Comparison of ENCODE assay signal across 8 cellular contexts in the genomic region with DNA sequence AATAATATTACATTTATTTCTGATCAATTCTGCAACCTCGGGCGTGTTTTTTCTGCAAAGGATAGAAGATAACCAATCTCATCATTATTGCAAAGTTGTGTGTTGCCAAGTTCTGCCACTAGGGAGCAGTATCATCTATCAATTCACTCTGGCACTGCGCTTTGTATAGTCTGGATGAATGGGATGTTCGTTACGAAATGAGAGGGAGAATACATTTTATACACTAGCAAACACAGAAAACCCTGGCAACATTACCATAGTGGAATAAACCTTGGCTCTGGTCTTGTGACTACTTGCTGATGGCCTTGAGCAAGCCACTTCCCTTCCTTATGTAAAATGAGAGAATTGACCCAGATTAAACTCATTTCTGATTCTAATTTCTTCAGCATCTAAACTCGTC.
DNase-seq lines count a peak whose midpoint lies in the region; ATAC-seq and TF ChIP-seq lines count a peak whose summit lies in the region.

No MANE protein-coding gene starts in this region.

- no peak overlapping the region for H4K5ac ChIP-seq in IMR-90 (ENCODE audit: low read depth, low read length)

- H3K79me1 ChIP-seq in IMR-90 (ENCODE audit: low read depth in 1 of 2, low read length in 2 of 2), result no peaks in the 10 kb centered on the region

- no peaks in the 10 kb centered on the region for H4K20me1 ChIP-seq in IMR-90 (ENCODE audit: insufficient read depth, low read length)

- POLR2A ChIA-PET in IMR-90 (lab: Charles Lee; ENCODE audit: unreplicated experiment), result no interaction called here

- H4K91ac ChIP-seq in IMR-90 (ENCODE audit: insufficient read depth, low read depth, low read length), result no peak overlapping the region

- H2BK20ac ChIP-seq in IMR-90 (ENCODE audit: low read depth, low read length), result no peak overlapping the region

- no peak overlapping the region for H3K4me2 ChIP-seq in IMR-90 (ENCODE audit: low read depth, low read length)

- H2AFZ ChIP-seq in IMR-90 (replicated peaks; ENCODE audit: low read length, poor library complexity), result no peak overlapping the region

- no peak overlapping the region for H3K4me3 ChIP-seq in IMR-90 (ENCODE audit: insufficient read depth, low read depth, low read length)

- H4K8ac ChIP-seq in IMR-90 (ENCODE audit: low read depth in 2 of 2, low read length in 2 of 2), result no peak overlapping the region

- no peaks in the 10 kb centered on the region; the same call in 1 of the 2 replicates for H3K27me3 ChIP-seq in IMR-90 (ENCODE audit: control insufficient read depth, insufficient read depth, low read length)

- no peak overlapping the region for H2BK5ac ChIP-seq in IMR-90 (ENCODE audit: low read depth, low read length, poor library complexity, severe bottlenecking)

- DNase-seq in DMS53 treated with DMSO at 0.1 percent for 48 hours (lab: John Stamatoyannopoulos, UW; ENCODE audit: unreplicated experiment) (peak; percentile 77), IMR-90 (peak; percentile 59), OCI-M1 (lab: John Stamatoyannopoulos, UW) (peak; percentile 84), glomerular visceral epithelial cell (ENCODE audit: extremely low spot score) (peak; percentile 56), pons (ENCODE audit: low spot score) (peak; percentile 78), posterior vena cava (ENCODE audit: low spot score) (no peak)
- DNase-seq in activated naive CD4-positive, alpha-beta T cell treated with anti-CD3 and anti-CD28 coated beads, Interleukin-2, amount 50 U/mL, for 16 hours, result peak; percentile 26

- no peaks in the 10 kb centered on the region for H3K9me3 ChIP-seq in IMR-90 (ENCODE audit: control insufficient read depth, insufficient read depth, low read length)

- no peaks in the 10 kb centered on the region for H3K36me3 ChIP-seq in IMR-90 (ENCODE audit: control insufficient read depth, insufficient read depth, low read length)

- H3K18ac ChIP-seq in IMR-90 (ENCODE audit: low read depth, low read length), result no peak overlapping the region

- no CpG with 5 or more reads among the region's 6 CpGs for WGBS in IMR-90 (ENCODE audit: extremely low coverage in 2 of 2, insufficient read length in 1 of 2), 2 experiments

- no peak overlapping the region for H2AK5ac ChIP-seq in IMR-90 (ENCODE audit: low read depth, low read length)

- in situ Hi-C loops in IMR-90 (cut with MboI; ENCODE audit: low sequenced_read_pairs), result no loop called here

- H3K14ac ChIP-seq in IMR-90 (replicated peaks; ENCODE audit: low read depth, low read length), result no peak overlapping the region

- no peaks in the 10 kb centered on the region for H3K4me1 ChIP-seq in IMR-90 (ENCODE audit: control insufficient read depth, insufficient read depth, low read length)

- no peak overlapping the region for H2AK9ac ChIP-seq in IMR-90 (replicated peaks; ENCODE audit: low read depth, low read length, poor library complexity)

- no peak overlapping the region for H3K9ac ChIP-seq in IMR-90 (ENCODE audit: low read depth, low read length)

- H2BK15ac ChIP-seq in IMR-90 (ENCODE audit: low read depth, low read length), result no peak overlapping the region

- TF ChIP-seq CTCF in IMR-90 (conservative IDR thresholded peaks at IDR 0.05; ENCODE audit: low read depth, low read length), result peak; percentile 84

- no peak overlapping the region for H3K56ac ChIP-seq in IMR-90 (ENCODE audit: extremely low read depth, insufficient read depth, low read length)

- TF ChIP-seq RAD21 in IMR-90 (IDR thresholded peaks at IDR 0.05; ENCODE audit: low read length), result peak; percentile 83

- dilution Hi-C loops in IMR-90 (cut with HindIII; ENCODE audit: low sequenced_read_pairs, unreplicated experiment), result no loop called here

- no peak overlapping the region for H3K23ac ChIP-seq in IMR-90 (ENCODE audit: low read depth, low read length)

- intact Hi-C loops in IMR-90 (cut with micrococcal nuclease), result no loop called here
- intact Hi-C loops in posterior vena cava (cut with DNase I), result no loop called here

- CTCF ChIA-PET in IMR-90 (lab: Yijun Ruan, JAX), result interaction anchor here (0.6 kb wide), 1 partner anchor 499 kb away, joined by 3 read pairs; no protein-coding TSS in a partner anchor

- BruUV-seq in IMR-90 (replicated peaks; lab: Mats Ljungman, UMichigan), result no TSS peak

- no peak overlapping the region for H2BK120ac ChIP-seq in IMR-90 (ENCODE audit: low read depth, low read length)

- no peak overlapping the region for H3K4ac ChIP-seq in IMR-90 (ENCODE audit: low read depth, low read length)

- no peaks in the 10 kb centered on the region for H3K9me1 ChIP-seq in IMR-90 (ENCODE audit: insufficient read depth, low read length)

- H3K27ac ChIP-seq in IMR-90 (ENCODE audit: insufficient read depth, low read length), result no peak overlapping the region

- TF ChIP-seq POLR2A in IMR-90 (IDR thresholded peaks at IDR 0.05; ENCODE audit: low read depth, low read length), result no peak

- ATAC-seq in GM21515 (IDR thresholded peaks at IDR 0.05; ENCODE audit: unreplicated experiment) (peak; percentile 80), IMR-90 (ENCODE audit: low read depth) (peak; percentile 90)

TF ChIP-seq in IMR-90, 13 proteins besides CTCF, POLR2A, EP300 and RAD21:
- TF ChIP-seq SMC3 (IDR thresholded peaks at IDR 0.05; ENCODE audit: low read depth, low read length), result peak; percentile 75
- TF ChIP-seq NFE2L2 (IDR thresholded peaks at IDR 0.05; ENCODE audit: low read depth, low read length), result no peak
- TF ChIP-seq CEBPB (IDR thresholded peaks at IDR 0.05; ENCODE audit: low read depth, low read length), result peak; percentile 63; the same call in 1 of the 2 replicates
- TF ChIP-seq, protein P1, sequence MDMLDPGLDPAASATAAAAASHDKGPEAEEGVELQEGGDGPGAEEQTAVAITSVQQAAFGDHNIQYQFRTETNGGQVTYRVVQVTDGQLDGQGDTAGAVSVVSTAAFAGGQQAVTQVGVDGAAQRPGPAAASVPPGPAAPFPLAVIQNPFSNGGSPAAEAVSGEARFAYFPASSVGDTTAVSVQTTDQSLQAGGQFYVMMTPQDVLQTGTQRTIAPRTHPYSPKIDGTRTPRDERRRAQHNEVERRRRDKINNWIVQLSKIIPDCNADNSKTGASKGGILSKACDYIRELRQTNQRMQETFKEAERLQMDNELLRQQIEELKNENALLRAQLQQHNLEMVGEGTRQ (IDR thresholded peaks at IDR 0.05; ENCODE audit: low read depth, low read length), result no peak
